ENCODE assay signal across 8 cellular contexts in the genomic region with DNA sequence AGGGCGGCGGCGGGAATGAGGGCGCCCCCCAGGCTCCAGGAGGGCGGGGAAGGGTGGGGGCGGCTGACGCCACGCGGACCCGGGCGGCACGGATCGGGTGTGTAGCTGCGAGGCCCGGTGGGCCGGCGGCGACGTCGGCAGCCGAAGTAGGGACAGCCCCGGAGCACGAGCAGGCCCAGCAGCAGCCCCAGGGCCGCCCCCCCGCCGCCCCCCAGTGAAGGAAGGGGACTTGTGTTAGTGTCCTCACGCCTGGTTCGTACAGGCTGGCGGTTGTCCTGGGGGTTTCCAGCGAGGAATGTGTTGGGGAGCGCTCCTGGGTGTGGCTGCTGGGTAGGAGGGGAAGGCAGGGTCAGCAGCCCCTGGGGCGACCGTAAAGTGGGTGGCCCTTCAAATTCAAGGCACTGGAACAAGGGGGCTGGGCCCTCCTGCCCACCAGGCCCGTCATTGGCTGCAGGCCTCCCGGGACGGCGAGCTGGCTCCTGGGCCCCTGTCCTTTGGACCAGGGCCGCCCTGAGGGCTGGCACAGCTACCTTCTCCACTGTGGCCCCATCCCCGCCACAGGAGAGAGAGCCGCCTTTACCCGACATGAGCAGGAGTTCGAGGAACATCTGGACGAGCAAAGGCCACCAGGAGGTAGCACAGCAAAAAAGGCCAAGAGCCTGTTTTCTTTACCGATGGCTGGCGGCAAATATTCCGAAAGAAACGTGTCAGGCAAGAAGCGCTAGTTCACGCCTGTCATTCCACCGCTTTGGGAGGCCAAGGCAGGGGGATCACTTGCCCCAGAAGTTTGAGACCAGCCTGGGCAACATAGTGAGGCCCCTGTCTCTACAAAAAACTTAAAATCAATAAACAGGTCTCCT. TPM values are rescaled to one million over a fixed set of nuclear protein-coding genes. Genes with fewer than 3 reads are reported as not detected.
DNase-seq lines count a peak whose midpoint lies in the region; ATAC-seq and TF ChIP-seq lines count a peak whose summit lies in the region.

No MANE protein-coding gene starts in this region.

- H3K27me3 ChIP-seq in endodermal cell (ENCODE audit: control insufficient read depth, insufficient read depth, low read length, poor library complexity, severe bottlenecking): no peaks in the 10 kb centered on the region
- no peaks in the 10 kb centered on the region for H3K27me3 ChIP-seq in muscle layer of duodenum (ENCODE audit: low read depth, low read length)

- TF ChIP-seq CTCF in HFF-Myc (IDR thresholded peaks at IDR 0.05; ENCODE audit: low read depth, low read length, missing control alignments) (no peak), endodermal cell (conservative IDR thresholded peaks at IDR 0.05) (no peak)

- peak overlapping the region; percentile 49 for H3K9ac ChIP-seq in endodermal cell (ENCODE audit: extremely low read depth, low read length, poor library complexity, severe bottlenecking)

- H3K27ac ChIP-seq in endodermal cell (ENCODE audit: low read depth, low read length): peak overlapping the region; percentile 57
- H3K27ac ChIP-seq in muscle layer of duodenum (ENCODE audit: low read length): peak overlapping the region; percentile 51

- H3K4me1 ChIP-seq in endodermal cell (ENCODE audit: control insufficient read depth, insufficient read depth, low read length) (peaks cover 3% of the 10 kb centered on the region), muscle layer of duodenum (ENCODE audit: control insufficient read depth in 1 of 2, insufficient read depth in 2 of 2, low read length in 2 of 2) (peaks cover 6 to 26% of the 10 kb centered on the region in 2 donors)

- H3K4me3 Mint-ChIP-seq in endodermal cell: peak overlapping the region; percentile 71

- H3K4me3 ChIP-seq in HFF-Myc (replicated peaks; ENCODE audit: low read depth, low read length): peak overlapping the region; percentile 85
- H3K4me3 ChIP-seq in endodermal cell (ENCODE audit: low read length): peak overlapping the region; percentile 85
- peak overlapping the region; percentile 39 to 75 for H3K4me3 ChIP-seq in muscle layer of duodenum (ENCODE audit: low read depth in 1 of 2, low read length in 2 of 2)

- peaks cover 8% of the 10 kb centered on the region for H3K27me3 Mint-ChIP-seq in endodermal cell (ENCODE audit: insufficient read depth)

- no peak for ATAC-seq in GM21367 (IDR thresholded peaks at IDR 0.05; ENCODE audit: unreplicated experiment)

- WGBS in endodermal cell (ENCODE audit: insufficient coverage in 1 of 2, insufficient read length in 1 of 2), 2 experiments: 15 to 42% methylated on average over 21 to 50 of the region's 50 CpGs

- no peaks in the 10 kb centered on the region for H3K9me3 Mint-ChIP-seq in endodermal cell

- H3K36me3 ChIP-seq in endodermal cell (ENCODE audit: control insufficient read depth, insufficient read depth, low read length): peaks cover 7% of the 10 kb centered on the region
- peaks cover 0 to 20% of the 10 kb centered on the region in 2 donors for H3K36me3 ChIP-seq in muscle layer of duodenum (ENCODE audit: control insufficient read depth in 1 of 2, insufficient read depth in 2 of 2, low read length in 2 of 2)

- H3K9me3 ChIP-seq in endodermal cell (ENCODE audit: control insufficient read depth, low read length) (no peaks in the 10 kb centered on the region), muscle layer of duodenum (ENCODE audit: control insufficient read depth in 1 of 2, low read length in 2 of 2) (no peaks in the 10 kb centered on the region)

- no peaks in the 10 kb centered on the region for H3K4me1 Mint-ChIP-seq in endodermal cell

- H3K27ac Mint-ChIP-seq in endodermal cell: peak overlapping the region; percentile 26

- H3K36me3 Mint-ChIP-seq in endodermal cell (ENCODE audit: low read depth): peaks cover 12% of the 10 kb centered on the region

- DNase-seq in DMS79 treated with DMSO at 0.1 percent for 48 hours (lab: John Stamatoyannopoulos, UW) (peak; percentile 70), HFF-Myc (ENCODE audit: extremely low read depth, low read depth) (no peak), SK-N-DZ (ENCODE audit: low spot score) (peak; percentile 48), endodermal cell (peak; percentile 88), NCI-H1048 (lab: John Stamatoyannopoulos, UW) (no peak), NCI-H1105 (lab: John Stamatoyannopoulos, UW) (no peak)

RNA-seq across cellular contexts. Expression of a gene that starts 0.8 kb away (rescaled TPM):
- 18.3 and 20.8 TPM in 2 replicates for polyA plus RNA-seq in SK-N-DZ (2014; cell fraction: cytosol; rRNA removed)
- polyA plus RNA-seq in SK-N-DZ (2014; cell fraction: nucleus; rRNA removed): 20.0 and 24.9 TPM in 2 replicates
- total RNA-seq in endodermal cell: 10 to 100 TPM; 56.4 to 58.4 TPM
- polyA plus RNA-seq in endodermal cell (2013, experiment 1 of 2): 28.9 TPM
- 28.8 TPM for polyA plus RNA-seq in endodermal cell (2013, experiment 2 of 2)

RNA-seq across cellular contexts. Expression of a gene that starts 24.4 kb away (rescaled TPM):
- not detected in 2 replicates for polyA plus RNA-seq in SK-N-DZ (2014; cell fraction: cytosol; rRNA removed)
- polyA plus RNA-seq in SK-N-DZ (2014; cell fraction: nucleus; rRNA removed): not detected in 2 replicates
- 10 to 100 TPM; 12.4 to 16.7 TPM for total RNA-seq in endodermal cell
- 6.4 TPM for polyA plus RNA-seq in endodermal cell (2013, experiment 1 of 2)
- polyA plus RNA-seq in endodermal cell (2013, experiment 2 of 2): 6.8 TPM

Comparison
In these comparisons a context has a peak if more than half of its experiments do, and no peak if none do; other contexts are left out.
1. DNase-seq: peak in DMS79 treated with DMSO at 0.1 percent for 48 hours (single experiment), SK-N-DZ (single experiment) and endodermal cell (single experiment); none in HFF-Myc (single experiment), NCI-H1048 (single experiment) and NCI-H1105 (single experiment).
2. Peak in every context shown above with its lines, with median percentiles within 50 percentile points of each other: H3K4me3 ChIP-seq.